Comparison of ENCODE assay signal across 17 cellular contexts in the genomic region with DNA sequence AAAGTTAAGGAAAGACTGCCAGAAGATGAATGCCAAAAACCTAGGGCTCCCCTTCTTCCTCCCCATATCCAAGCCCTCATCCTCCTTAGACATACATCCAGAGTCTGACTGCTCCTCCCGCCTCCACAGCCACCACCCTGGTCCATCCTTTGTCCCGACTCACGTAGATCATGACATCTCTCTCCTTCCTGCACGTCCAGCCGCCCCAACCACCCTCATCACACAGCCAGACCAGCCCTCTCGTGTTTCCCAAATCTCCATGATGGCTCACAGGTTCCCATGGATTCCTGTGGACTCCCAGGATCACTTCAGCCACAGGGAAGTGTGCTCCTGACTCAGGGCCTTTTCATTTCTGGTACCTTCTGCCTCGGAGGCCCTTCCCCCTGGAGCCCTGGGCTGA. TPM values are rescaled to one million over a fixed set of nuclear protein-coding genes. Genes with fewer than 3 reads are reported as not detected.
DNase-seq lines count a peak whose midpoint lies in the region; ATAC-seq, FAIRE-seq and TF ChIP-seq lines count a peak whose summit lies in the region.
"Had no signal": no experiment of that assay in that cellular context is flagged by ENCODE, and none has a peak within 500 bp of the region (broad histone marks: within the 10 kb centered on the region; RNA-seq: fewer than 3 reads in every experiment).

No MANE protein-coding gene starts in this region.

- H3K9me3 Mint-ChIP-seq in activated T-cell treated with anti-CD3 and anti-CD28 coated beads, Interleukin-2, amount 50 U/mL, for 24 hours: no peaks in the 10 kb centered on the region
- H3K9me3 Mint-ChIP-seq in GM23338 (no peaks in the 10 kb centered on the region), endothelial cell (ENCODE audit: unreplicated experiment) (no peaks in the 10 kb centered on the region)
- H3K9me3 Mint-ChIP-seq in activated naive CD8-positive, alpha-beta T cell treated with anti-CD3 and anti-CD28 coated beads for 36 hours: peaks cover 3% of the 10 kb centered on the region
- H3K9me3 Mint-ChIP-seq: endodermal cell had no signal

- no peak overlapping the region for H2BK12ac ChIP-seq in neuronal stem cell (ENCODE audit: low read length)

- H3K36me3 ChIP-seq in GM23338 (ENCODE audit: insufficient read depth) (no peaks in the 10 kb centered on the region), neuronal stem cell (replicated peaks in 1 of 2; ENCODE audit: control insufficient read depth in 2 of 2, insufficient read depth in 2 of 2, low read length in 2 of 2) (no peaks in the 10 kb centered on the region)
- H3K36me3 ChIP-seq: MG63, suprapubic skin had no signal

- no peaks in the 10 kb centered on the region for H3K27me3 Mint-ChIP-seq in activated T-cell treated with anti-CD3 and anti-CD28 coated beads, Interleukin-2, amount 50 U/mL, for 24 hours
- peaks cover 16% of the 10 kb centered on the region for H3K27me3 Mint-ChIP-seq in GM23338 (ENCODE audit: insufficient read depth, low read depth, poor library complexity)
- no peaks in the 10 kb centered on the region for H3K27me3 Mint-ChIP-seq in activated naive CD8-positive, alpha-beta T cell treated with anti-CD3 and anti-CD28 coated beads for 36 hours
- peaks cover 5% of the 10 kb centered on the region for H3K27me3 Mint-ChIP-seq in endothelial cell (ENCODE audit: unreplicated experiment)

- peaks cover 4% of the 10 kb centered on the region for H3K36me3 Mint-ChIP-seq in activated T-cell treated with anti-CD3 and anti-CD28 coated beads, Interleukin-2, amount 50 U/mL, for 24 hours (ENCODE audit: low read depth)
- H3K36me3 Mint-ChIP-seq in GM23338 (ENCODE audit: low read depth) (no peaks in the 10 kb centered on the region; the same call in 2 of the 3 replicates), endothelial cell (ENCODE audit: low read depth, unreplicated experiment) (no peaks in the 10 kb centered on the region)
- H3K36me3 Mint-ChIP-seq in activated naive CD8-positive, alpha-beta T cell treated with anti-CD3 and anti-CD28 coated beads for 36 hours: peaks cover 11% of the 10 kb centered on the region

- no peak overlapping the region for H4K91ac ChIP-seq in neuronal stem cell (ENCODE audit: low read depth, low read length, poor library complexity)

- H4K8ac ChIP-seq in neuronal stem cell (ENCODE audit: low read depth, low read length): no peak overlapping the region

- H2AFZ ChIP-seq in GM23338 (no peak overlapping the region), neuronal stem cell (ENCODE audit: low read length) (no peak overlapping the region)

- no peak overlapping the region for H3K4me3 ChIP-seq in GM23338
- no peak overlapping the region for H3K4me3 ChIP-seq in neuronal stem cell (ENCODE audit: low read length in 2 of 2)
- H3K4me3 ChIP-seq: MG63, suprapubic skin had no signal

- H3K9ac ChIP-seq in neuronal stem cell (ENCODE audit: low read depth, low read length, poor library complexity): no peak overlapping the region

- no peak for ATAC-seq in GM23338

- H3K27ac ChIP-seq in GM23338 (ENCODE audit: low read depth) (no peak overlapping the region), neuronal stem cell (replicated peaks; ENCODE audit: low read length) (no peak overlapping the region)
- H3K27ac ChIP-seq: suprapubic skin had no signal

- no peaks in the 10 kb centered on the region for H3K79me1 ChIP-seq in neuronal stem cell (ENCODE audit: low read depth, low read length)

- WGBS in neuronal stem cell (ENCODE audit: extremely low coverage in 2 of 2, insufficient read length in 2 of 2, insufficient replicate concordance in 1 of 2), 2 donors: no CpG with 5 or more reads among the region's 7 CpGs

- peaks cover 6% of the 10 kb centered on the region; the same call in 1 of the 2 replicates for H3K9me2 ChIP-seq in GM23338 (ENCODE audit: insufficient read depth)

- no peaks in the 10 kb centered on the region for H4K20me1 ChIP-seq in GM23338 (replicated peaks; ENCODE audit: insufficient read depth)

- no peaks in the 10 kb centered on the region for H3K9me3 ChIP-seq in neuronal stem cell (replicated peaks in 1 of 2; ENCODE audit: control insufficient read depth in 2 of 2, insufficient read depth in 1 of 2, low read depth in 1 of 2, low read length in 2 of 2)
- H3K9me3 ChIP-seq: MG63, suprapubic skin had no signal

- no peak overlapping the region for H3K14ac ChIP-seq in neuronal stem cell (ENCODE audit: low read length)

- no peaks in the 10 kb centered on the region for H3F3A ChIP-seq in GM23338 (replicated peaks; ENCODE audit: low read depth)

- H3K23ac ChIP-seq in neuronal stem cell (ENCODE audit: low read depth, low read length, poor library complexity): no peak overlapping the region

- no peak overlapping the region for H2BK15ac ChIP-seq in neuronal stem cell (ENCODE audit: low read length)

- no peak overlapping the region for H2BK5ac ChIP-seq in neuronal stem cell (ENCODE audit: low read length)

- H2BK120ac ChIP-seq in neuronal stem cell (ENCODE audit: low read depth, low read length): no peak overlapping the region

- FAIRE-seq in RCC 7860 (lab: Jason Lieb, UNC): no peak

- H3K4me3 Mint-ChIP-seq in activated T-cell treated with anti-CD3 and anti-CD28 coated beads, Interleukin-2, amount 50 U/mL, for 24 hours: no peak overlapping the region
- H3K4me3 Mint-ChIP-seq in GM23338: no peak overlapping the region
- peak overlapping the region; percentile 1 for H3K4me3 Mint-ChIP-seq in activated naive CD8-positive, alpha-beta T cell treated with anti-CD3 and anti-CD28 coated beads for 36 hours
- H3K4me3 Mint-ChIP-seq in endothelial cell (ENCODE audit: unreplicated experiment): no peak overlapping the region
- H3K4me3 Mint-ChIP-seq: endodermal cell had no signal

- peaks cover 12% of the 10 kb centered on the region for H3K4me1 ChIP-seq in GM23338 (ENCODE audit: insufficient read depth)
- peaks cover 0 to 14% of the 10 kb centered on the region in 2 donors for H3K4me1 ChIP-seq in neuronal stem cell (ENCODE audit: control insufficient read depth in 2 of 2, insufficient read depth in 1 of 2, low read depth in 1 of 2, low read length in 2 of 2)

- H3K4me2 ChIP-seq in GM23338 (no peak overlapping the region), neuronal stem cell (ENCODE audit: insufficient read depth, low read length, poor library complexity, severe bottlenecking) (no peak overlapping the region)

- no peaks in the 10 kb centered on the region for H3K27me3 ChIP-seq in GM23338 (ENCODE audit: insufficient read depth)
- H3K27me3 ChIP-seq in neuronal stem cell (ENCODE audit: control insufficient read depth in 3 of 3, insufficient read depth in 3 of 3, low read depth in 1 of 3, low read length in 3 of 3): peaks cover 0 to 74% (median 0%) of the 10 kb centered on the region in 3 experiments
- H3K27me3 ChIP-seq: MG63, suprapubic skin had no signal

- no peak for DNase-seq in activated T-cell treated with anti-CD3 and anti-CD28 coated beads, Interleukin-2, amount 50 U/mL, for 24 hours
- no peak for DNase-seq in activated T-cell treated with anti-CD3 and anti-CD28 coated beads, Interleukin-2, amount 50 U/mL, for 1 hour
- DNase-seq in GM23338 (ENCODE audit: low spot score) (no peak), neuronal stem cell (ENCODE audit: low spot score) (no peak), RCC 7860 (ENCODE audit: low spot score) (no peak), endothelial cell (ENCODE audit: low spot score) (no peak), ACHN (no peak)
- DNase-seq in activated naive CD8-positive, alpha-beta T cell treated with anti-CD3 and anti-CD28 coated beads for 36 hours: no peak
- DNase-seq: activated CD4-positive, CD25-positive, alpha-beta regulatory T cell; activated T-cell treated with anti-CD3 and anti-CD28 coated beads for 4 hours; cerebellar nuclear complex; COR-L47; endodermal cell; mesendoderm; MG63; NCI-H1694 treated with DMSO at 0.1 percent for 48 hours had no signal

- TF ChIP-seq CTCF in GM23338 (conservative IDR thresholded peaks at IDR 0.05; ENCODE audit: low read depth in 2 of 2): no peak
- TF ChIP-seq CTCF in endothelial cell (IDR thresholded peaks at IDR 0.05; ENCODE audit: unreplicated experiment): no peak

- no peak overlapping the region for H3K4ac ChIP-seq in neuronal stem cell (ENCODE audit: low read length)

- H3K27ac Mint-ChIP-seq in activated T-cell treated with anti-CD3 and anti-CD28 coated beads, Interleukin-2, amount 50 U/mL, for 24 hours: peak overlapping the region; percentile 97
- peak overlapping the region; percentile 14 for H3K27ac Mint-ChIP-seq in GM23338
- peak overlapping the region; percentile 97 for H3K27ac Mint-ChIP-seq in activated naive CD8-positive, alpha-beta T cell treated with anti-CD3 and anti-CD28 coated beads for 36 hours
- H3K27ac Mint-ChIP-seq in endothelial cell (ENCODE audit: unreplicated experiment): no peak overlapping the region
- H3K27ac Mint-ChIP-seq: endodermal cell had no signal

- H3K4me1 Mint-ChIP-seq in activated T-cell treated with anti-CD3 and anti-CD28 coated beads, Interleukin-2, amount 50 U/mL, for 24 hours (ENCODE audit: low read depth): peaks cover 96% of the 10 kb centered on the region
- H3K4me1 Mint-ChIP-seq in GM23338 (peaks cover 32% of the 10 kb centered on the region), endothelial cell (ENCODE audit: unreplicated experiment) (no peaks in the 10 kb centered on the region)
- H3K4me1 Mint-ChIP-seq in activated naive CD8-positive, alpha-beta T cell treated with anti-CD3 and anti-CD28 coated beads for 36 hours: peaks cover 93% of the 10 kb centered on the region

- no peak overlapping the region for H2AK5ac ChIP-seq in neuronal stem cell (ENCODE audit: low read depth, low read length)

- in situ Hi-C loops in ACHN (cut with HindIII; ENCODE audit: low pct_ligation_motif_present, low pct_unique_long_range_greater_than_20kb, low sequenced_read_pairs): no loop called here

- no peaks in the 10 kb centered on the region for H3K79me2 ChIP-seq in GM23338 (replicated peaks; ENCODE audit: insufficient read depth)

- peak overlapping the region; percentile 46 for H3K18ac ChIP-seq in neuronal stem cell (ENCODE audit: low read length)

TF ChIP-seq in GM23338, 12 proteins besides CTCF, POLR2A, EP300 and RAD21:
- TF ChIP-seq EZH2 (IDR thresholded peaks at IDR 0.05; ENCODE audit: low read depth, unreplicated experiment) (no peak), CREB1 (CRISPR knock-in tag; IDR thresholded peaks at IDR 0.05; ENCODE audit: low read depth) (no peak), STAT1 (IDR thresholded peaks at IDR 0.05; ENCODE audit: unreplicated experiment) (no peak), EZH2phosphoT487 (IDR thresholded peaks at IDR 0.05; ENCODE audit: unreplicated experiment) (no peak), ZNF331 (CRISPR knock-in tag; IDR thresholded peaks at IDR 0.05; ENCODE audit: low read depth) (no peak)

RNA-seq across cellular contexts. Expression of a gene that starts 47.8 kb away (rescaled TPM):
- total RNA-seq in GM23338 (2014; rRNA removed; shearing (Covaris generic)): 67.5 and 73.9 TPM in 2 replicates
- polyA plus RNA-seq in GM23338 (2016; fragmentation: Nextera tagmentation; extraction: Ambion mirVana): 15.5 and 18.7 TPM in 2 replicates
- total RNA-seq in activated naive CD8-positive, alpha-beta T cell treated with anti-CD3 and anti-CD28 coated beads for 36 hours: 100 to 1,000 TPM; 119 to 122 TPM
- polyA plus RNA-seq in neuronal stem cell (2013, experiment 1 of 2): 26.9 TPM
- 26.4 TPM for polyA plus RNA-seq in neuronal stem cell (2013, experiment 2 of 2)
- 48.7 TPM for total RNA-seq in endothelial cell (ENCODE audit: unreplicated experiment)
